ENCODE assay signal across 1 cellular context in the genomic region with DNA sequence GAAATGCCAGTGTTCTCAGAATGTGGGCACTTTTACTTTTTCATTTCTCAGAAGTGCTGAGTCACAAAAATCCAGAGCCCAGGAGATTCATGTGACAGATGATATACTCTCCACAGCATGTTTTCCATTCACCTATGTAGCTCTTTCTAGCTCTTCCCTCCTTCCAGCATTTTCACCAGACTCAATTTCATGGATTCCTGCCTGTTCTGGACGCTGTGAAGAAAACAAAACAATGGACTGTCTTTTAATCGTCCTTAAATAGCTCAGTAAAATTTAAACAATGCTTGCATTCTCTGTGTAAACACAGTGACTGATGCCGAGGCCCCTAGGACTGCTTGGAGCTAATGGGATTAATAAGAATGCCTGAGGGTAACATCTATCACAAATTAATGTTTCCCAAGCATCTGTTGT.
TF ChIP-seq lines count a peak whose summit lies in the region.

No MANE protein-coding gene starts in this region.

TF ChIP-seq in GM23338, 12 proteins besides CTCF, POLR2A, EP300 and RAD21:
- TF ChIP-seq CREB1 (CRISPR knock-in tag; IDR thresholded peaks at IDR 0.05; ENCODE audit: low read depth) = no peak
- TF ChIP-seq EZH2phosphoT487 (IDR thresholded peaks at IDR 0.05; ENCODE audit: unreplicated experiment) = no peak
- TF ChIP-seq ZNF331 (CRISPR knock-in tag; IDR thresholded peaks at IDR 0.05; ENCODE audit: low read depth) = no peak
- TF ChIP-seq, protein P1, sequence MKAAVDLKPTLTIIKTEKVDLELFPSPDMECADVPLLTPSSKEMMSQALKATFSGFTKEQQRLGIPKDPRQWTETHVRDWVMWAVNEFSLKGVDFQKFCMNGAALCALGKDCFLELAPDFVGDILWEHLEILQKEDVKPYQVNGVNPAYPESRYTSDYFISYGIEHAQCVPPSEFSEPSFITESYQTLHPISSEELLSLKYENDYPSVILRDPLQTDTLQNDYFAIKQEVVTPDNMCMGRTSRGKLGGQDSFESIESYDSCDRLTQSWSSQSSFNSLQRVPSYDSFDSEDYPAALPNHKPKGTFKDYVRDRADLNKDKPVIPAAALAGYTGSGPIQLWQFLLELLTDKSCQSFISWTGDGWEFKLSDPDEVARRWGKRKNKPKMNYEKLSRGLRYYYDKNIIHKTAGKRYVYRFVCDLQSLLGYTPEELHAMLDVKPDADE (IDR thresholded peaks at IDR 0.05) = no peak
- no peak for TF ChIP-seq EZH2 (IDR thresholded peaks at IDR 0.05; ENCODE audit: low read depth, unreplicated experiment)
- TF ChIP-seq, protein P2, sequence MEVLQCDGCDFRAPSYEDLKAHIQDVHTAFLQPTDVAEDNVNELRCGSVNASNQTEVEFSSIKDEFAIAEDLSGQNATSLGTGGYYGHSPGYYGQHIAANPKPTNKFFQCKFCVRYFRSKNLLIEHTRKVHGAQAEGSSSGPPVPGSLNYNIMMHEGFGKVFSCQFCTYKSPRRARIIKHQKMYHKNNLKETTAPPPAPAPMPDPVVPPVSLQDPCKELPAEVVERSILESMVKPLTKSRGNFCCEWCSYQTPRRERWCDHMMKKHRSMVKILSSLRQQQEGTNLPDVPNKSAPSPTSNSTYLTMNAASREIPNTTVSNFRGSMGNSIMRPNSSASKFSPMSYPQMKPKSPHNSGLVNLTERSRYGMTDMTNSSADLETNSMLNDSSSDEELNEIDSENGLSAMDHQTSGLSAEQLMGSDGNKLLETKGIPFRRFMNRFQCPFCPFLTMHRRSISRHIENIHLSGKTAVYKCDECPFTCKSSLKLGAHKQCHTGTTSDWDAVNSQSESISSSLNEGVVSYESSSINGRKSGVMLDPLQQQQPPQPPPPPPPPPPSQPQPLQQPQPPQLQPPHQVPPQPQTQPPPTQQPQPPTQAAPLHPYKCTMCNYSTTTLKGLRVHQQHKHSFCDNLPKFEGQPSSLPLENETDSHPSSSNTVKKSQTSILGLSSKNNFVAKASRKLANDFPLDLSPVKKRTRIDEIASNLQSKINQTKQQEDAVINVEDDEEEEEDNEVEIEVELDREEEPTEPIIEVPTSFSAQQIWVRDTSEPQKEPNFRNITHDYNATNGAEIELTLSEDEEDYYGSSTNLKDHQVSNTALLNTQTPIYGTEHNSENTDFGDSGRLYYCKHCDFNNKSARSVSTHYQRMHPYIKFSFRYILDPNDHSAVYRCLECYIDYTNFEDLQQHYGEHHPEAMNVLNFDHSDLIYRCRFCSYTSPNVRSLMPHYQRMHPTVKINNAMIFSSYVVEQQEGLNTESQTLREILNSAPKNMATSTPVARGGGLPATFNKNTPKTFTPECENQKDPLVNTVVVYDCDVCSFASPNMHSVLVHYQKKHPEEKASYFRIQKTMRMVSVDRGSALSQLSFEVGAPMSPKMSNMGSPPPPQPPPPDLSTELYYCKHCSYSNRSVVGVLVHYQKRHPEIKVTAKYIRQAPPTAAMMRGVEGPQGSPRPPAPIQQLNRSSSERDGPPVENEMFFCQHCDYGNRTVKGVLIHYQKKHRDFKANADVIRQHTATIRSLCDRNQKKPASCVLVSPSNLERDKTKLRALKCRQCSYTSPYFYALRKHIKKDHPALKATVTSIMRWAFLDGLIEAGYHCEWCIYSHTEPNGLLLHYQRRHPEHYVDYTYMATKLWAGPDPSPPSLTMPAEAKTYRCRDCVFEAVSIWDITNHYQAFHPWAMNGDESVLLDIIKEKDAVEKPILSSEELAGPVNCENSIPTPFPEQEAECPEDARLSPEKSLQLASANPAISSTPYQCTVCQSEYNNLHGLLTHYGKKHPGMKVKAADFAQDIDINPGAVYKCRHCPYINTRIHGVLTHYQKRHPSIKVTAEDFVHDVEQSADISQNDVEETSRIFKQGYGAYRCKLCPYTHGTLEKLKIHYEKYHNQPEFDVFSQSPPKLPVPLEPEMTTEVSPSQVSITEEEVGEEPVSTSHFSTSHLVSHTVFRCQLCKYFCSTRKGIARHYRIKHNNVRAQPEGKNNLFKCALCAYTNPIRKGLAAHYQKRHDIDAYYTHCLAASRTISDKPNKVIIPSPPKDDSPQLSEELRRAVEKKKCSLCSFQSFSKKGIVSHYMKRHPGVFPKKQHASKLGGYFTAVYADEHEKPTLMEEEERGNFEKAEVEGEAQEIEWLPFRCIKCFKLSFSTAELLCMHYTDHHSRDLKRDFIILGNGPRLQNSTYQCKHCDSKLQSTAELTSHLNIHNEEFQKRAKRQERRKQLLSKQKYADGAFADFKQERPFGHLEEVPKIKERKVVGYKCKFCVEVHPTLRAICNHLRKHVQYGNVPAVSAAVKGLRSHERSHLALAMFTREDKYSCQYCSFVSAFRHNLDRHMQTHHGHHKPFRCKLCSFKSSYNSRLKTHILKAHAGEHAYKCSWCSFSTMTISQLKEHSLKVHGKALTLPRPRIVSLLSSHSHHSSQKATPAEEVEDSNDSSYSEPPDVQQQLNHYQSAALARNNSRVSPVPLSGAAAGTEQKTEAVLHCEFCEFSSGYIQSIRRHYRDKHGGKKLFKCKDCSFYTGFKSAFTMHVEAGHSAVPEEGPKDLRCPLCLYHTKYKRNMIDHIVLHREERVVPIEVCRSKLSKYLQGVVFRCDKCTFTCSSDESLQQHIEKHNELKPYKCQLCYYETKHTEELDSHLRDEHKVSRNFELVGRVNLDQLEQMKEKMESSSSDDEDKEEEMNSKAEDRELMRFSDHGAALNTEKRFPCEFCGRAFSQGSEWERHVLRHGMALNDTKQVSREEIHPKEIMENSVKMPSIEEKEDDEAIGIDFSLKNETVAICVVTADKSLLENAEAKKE (CRISPR knock-in tag; IDR thresholded peaks at IDR 0.05) = no peak
- TF ChIP-seq NANOG (IDR thresholded peaks at IDR 0.05; ENCODE audit: borderline replicate concordance) = no peak
- no peak for TF ChIP-seq POLR2AphosphoS5 (IDR thresholded peaks at IDR 0.05; ENCODE audit: low read depth)
- no peak for TF ChIP-seq ZNF114 (CRISPR knock-in tag; IDR thresholded peaks at IDR 0.05)
- TF ChIP-seq STAT1 (IDR thresholded peaks at IDR 0.05; ENCODE audit: unreplicated experiment) = no peak
- no peak for TF ChIP-seq JUNB (IDR thresholded peaks at IDR 0.05; ENCODE audit: unreplicated experiment)
- TF ChIP-seq, protein P3, sequence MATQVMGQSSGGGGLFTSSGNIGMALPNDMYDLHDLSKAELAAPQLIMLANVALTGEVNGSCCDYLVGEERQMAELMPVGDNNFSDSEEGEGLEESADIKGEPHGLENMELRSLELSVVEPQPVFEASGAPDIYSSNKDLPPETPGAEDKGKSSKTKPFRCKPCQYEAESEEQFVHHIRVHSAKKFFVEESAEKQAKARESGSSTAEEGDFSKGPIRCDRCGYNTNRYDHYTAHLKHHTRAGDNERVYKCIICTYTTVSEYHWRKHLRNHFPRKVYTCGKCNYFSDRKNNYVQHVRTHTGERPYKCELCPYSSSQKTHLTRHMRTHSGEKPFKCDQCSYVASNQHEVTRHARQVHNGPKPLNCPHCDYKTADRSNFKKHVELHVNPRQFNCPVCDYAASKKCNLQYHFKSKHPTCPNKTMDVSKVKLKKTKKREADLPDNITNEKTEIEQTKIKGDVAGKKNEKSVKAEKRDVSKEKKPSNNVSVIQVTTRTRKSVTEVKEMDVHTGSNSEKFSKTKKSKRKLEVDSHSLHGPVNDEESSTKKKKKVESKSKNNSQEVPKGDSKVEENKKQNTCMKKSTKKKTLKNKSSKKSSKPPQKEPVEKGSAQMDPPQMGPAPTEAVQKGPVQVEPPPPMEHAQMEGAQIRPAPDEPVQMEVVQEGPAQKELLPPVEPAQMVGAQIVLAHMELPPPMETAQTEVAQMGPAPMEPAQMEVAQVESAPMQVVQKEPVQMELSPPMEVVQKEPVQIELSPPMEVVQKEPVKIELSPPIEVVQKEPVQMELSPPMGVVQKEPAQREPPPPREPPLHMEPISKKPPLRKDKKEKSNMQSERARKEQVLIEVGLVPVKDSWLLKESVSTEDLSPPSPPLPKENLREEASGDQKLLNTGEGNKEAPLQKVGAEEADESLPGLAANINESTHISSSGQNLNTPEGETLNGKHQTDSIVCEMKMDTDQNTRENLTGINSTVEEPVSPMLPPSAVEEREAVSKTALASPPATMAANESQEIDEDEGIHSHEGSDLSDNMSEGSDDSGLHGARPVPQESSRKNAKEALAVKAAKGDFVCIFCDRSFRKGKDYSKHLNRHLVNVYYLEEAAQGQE (IDR thresholded peaks at IDR 0.05; ENCODE audit: unreplicated experiment) = no peak
